ENCODE assay signal across 1 cellular context in genomic region chr21:43782741-43783700, GRCh38.
A peak's percentile ranks its signal among the peaks of the same experiment; 100 is the strongest.
TF ChIP-seq lines count a peak whose summit lies in the region.

No MANE protein-coding gene starts in this region.

TF ChIP-seq in HepG2, 621 proteins besides CTCF, POLR2A, EP300 and RAD21 (continued from another document and continues in another):
- TF ChIP-seq, protein P1, sequence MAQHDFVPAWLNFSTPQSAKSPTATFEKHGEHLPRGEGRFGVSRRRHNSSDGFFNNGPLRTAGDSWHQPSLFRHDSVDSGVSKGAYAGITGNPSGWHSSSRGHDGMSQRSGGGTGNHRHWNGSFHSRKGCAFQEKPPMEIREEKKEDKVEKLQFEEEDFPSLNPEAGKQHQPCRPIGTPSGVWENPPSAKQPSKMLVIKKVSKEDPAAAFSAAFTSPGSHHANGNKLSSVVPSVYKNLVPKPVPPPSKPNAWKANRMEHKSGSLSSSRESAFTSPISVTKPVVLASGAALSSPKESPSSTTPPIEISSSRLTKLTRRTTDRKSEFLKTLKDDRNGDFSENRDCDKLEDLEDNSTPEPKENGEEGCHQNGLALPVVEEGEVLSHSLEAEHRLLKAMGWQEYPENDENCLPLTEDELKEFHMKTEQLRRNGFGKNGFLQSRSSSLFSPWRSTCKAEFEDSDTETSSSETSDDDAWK (CRISPR knock-in tag; IDR thresholded peaks at IDR 0.05): no peak
- TF ChIP-seq ZBTB49 (CRISPR knock-in tag; IDR thresholded peaks at IDR 0.05; ENCODE audit: borderline replicate concordance): no peak; the same call in 1 of the 2 replicates
- TF ChIP-seq TBP (CRISPR knock-in tag; IDR thresholded peaks at IDR 0.05): no peak
- TF ChIP-seq, protein P2, sequence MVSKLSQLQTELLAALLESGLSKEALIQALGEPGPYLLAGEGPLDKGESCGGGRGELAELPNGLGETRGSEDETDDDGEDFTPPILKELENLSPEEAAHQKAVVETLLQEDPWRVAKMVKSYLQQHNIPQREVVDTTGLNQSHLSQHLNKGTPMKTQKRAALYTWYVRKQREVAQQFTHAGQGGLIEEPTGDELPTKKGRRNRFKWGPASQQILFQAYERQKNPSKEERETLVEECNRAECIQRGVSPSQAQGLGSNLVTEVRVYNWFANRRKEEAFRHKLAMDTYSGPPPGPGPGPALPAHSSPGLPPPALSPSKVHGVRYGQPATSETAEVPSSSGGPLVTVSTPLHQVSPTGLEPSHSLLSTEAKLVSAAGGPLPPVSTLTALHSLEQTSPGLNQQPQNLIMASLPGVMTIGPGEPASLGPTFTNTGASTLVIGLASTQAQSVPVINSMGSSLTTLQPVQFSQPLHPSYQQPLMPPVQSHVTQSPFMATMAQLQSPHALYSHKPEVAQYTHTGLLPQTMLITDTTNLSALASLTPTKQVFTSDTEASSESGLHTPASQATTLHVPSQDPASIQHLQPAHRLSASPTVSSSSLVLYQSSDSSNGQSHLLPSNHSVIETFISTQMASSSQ (IDR thresholded peaks at IDR 0.05; ENCODE audit: low read depth): no peak; the same call in 1 of the 2 replicates
- TF ChIP-seq, protein P2 (CRISPR knock-in tag; IDR thresholded peaks at IDR 0.05; ENCODE audit: borderline replicate concordance): peak; percentile 72; the same call in 1 of the 2 replicates
- TF ChIP-seq RARG (CRISPR knock-in tag; IDR thresholded peaks at IDR 0.05; ENCODE audit: low read depth): no peak
- TF ChIP-seq HOMEZ (CRISPR knock-in tag; IDR thresholded peaks at IDR 0.05; ENCODE audit: low read depth): 0 out of 2 replicates have a peak, but pooled peaks have one; percentile 35
- TF ChIP-seq, protein P3, sequence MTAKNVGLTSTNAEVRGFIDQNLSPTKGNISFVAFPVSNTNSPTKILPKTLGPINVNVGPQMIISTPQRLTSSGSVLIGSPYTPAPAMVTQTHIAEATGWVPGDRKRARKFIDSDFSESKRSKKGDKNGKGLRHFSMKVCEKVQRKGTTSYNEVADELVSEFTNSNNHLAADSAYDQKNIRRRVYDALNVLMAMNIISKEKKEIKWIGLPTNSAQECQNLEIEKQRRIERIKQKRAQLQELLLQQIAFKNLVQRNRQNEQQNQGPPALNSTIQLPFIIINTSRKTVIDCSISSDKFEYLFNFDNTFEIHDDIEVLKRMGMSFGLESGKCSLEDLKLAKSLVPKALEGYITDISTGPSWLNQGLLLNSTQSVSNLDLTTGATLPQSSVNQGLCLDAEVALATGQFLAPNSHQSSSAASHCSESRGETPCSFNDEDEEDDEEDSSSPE (CRISPR knock-in tag; IDR thresholded peaks at IDR 0.05): peak; percentile 82
- no peak for TF ChIP-seq ZNF784 (CRISPR knock-in tag; IDR thresholded peaks at IDR 0.05; ENCODE audit: borderline replicate concordance)
- TF ChIP-seq, protein P4, sequence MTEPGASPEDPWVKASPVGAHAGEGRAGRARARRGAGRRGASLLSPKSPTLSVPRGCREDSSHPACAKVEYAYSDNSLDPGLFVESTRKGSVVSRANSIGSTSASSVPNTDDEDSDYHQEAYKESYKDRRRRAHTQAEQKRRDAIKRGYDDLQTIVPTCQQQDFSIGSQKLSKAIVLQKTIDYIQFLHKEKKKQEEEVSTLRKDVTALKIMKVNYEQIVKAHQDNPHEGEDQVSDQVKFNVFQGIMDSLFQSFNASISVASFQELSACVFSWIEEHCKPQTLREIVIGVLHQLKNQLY (CRISPR knock-in tag; IDR thresholded peaks at IDR 0.05): peak; percentile 95
- peak; percentile 39; the same call in 1 of the 2 replicates for TF ChIP-seq MXD4 (CRISPR knock-in tag; IDR thresholded peaks at IDR 0.05)
- TF ChIP-seq, protein P5, sequence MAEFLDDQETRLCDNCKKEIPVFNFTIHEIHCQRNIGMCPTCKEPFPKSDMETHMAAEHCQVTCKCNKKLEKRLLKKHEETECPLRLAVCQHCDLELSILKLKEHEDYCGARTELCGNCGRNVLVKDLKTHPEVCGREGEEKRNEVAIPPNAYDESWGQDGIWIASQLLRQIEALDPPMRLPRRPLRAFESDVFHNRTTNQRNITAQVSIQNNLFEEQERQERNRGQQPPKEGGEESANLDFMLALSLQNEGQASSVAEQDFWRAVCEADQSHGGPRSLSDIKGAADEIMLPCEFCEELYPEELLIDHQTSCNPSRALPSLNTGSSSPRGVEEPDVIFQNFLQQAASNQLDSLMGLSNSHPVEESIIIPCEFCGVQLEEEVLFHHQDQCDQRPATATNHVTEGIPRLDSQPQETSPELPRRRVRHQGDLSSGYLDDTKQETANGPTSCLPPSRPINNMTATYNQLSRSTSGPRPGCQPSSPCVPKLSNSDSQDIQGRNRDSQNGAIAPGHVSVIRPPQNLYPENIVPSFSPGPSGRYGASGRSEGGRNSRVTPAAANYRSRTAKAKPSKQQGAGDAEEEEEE (CRISPR knock-in tag; IDR thresholded peaks at IDR 0.05; ENCODE audit: borderline replicate concordance): no peak
- no peak for TF ChIP-seq ZFAT (CRISPR knock-in tag; conservative IDR thresholded peaks at IDR 0.05)
- no peak; the same call in 1 of the 2 replicates for TF ChIP-seq NR2F2 (IDR thresholded peaks at IDR 0.05; ENCODE audit: borderline replicate concordance, low read depth)
- no peak for TF ChIP-seq ZFYVE20 (CRISPR knock-in tag; IDR thresholded peaks at IDR 0.05; ENCODE audit: borderline replicate concordance, low read depth)
- TF ChIP-seq, protein P6, sequence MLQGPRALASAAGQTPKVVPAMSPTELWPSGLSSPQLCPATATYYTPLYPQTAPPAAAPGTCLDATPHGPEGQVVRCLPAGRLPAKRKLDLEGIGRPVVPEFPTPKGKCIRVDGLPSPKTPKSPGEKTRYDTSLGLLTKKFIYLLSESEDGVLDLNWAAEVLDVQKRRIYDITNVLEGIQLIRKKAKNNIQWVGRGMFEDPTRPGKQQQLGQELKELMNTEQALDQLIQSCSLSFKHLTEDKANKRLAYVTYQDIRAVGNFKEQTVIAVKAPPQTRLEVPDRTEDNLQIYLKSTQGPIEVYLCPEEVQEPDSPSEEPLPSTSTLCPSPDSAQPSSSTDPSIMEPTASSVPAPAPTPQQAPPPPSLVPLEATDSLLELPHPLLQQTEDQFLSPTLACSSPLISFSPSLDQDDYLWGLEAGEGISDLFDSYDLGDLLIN (CRISPR knock-in tag; IDR thresholded peaks at IDR 0.05; ENCODE audit: borderline replicate concordance): no peak
- TF ChIP-seq PRMT3 (CRISPR knock-in tag; IDR thresholded peaks at IDR 0.05; ENCODE audit: borderline replicate concordance, low read depth): no peak
- no peak for TF ChIP-seq SP2 (CRISPR knock-in tag; IDR thresholded peaks at IDR 0.05)
- peak; percentile 44; the same call in 1 of the 2 replicates for TF ChIP-seq NR2C2 (CRISPR knock-in tag; IDR thresholded peaks at IDR 0.05; ENCODE audit: borderline replicate concordance)
- TF ChIP-seq ZKSCAN1 (IDR thresholded peaks at IDR 0.05; ENCODE audit: low read length): peak; percentile 77; the same call in 1 of the 2 replicates
- TF ChIP-seq RFXANK (CRISPR knock-in tag; IDR thresholded peaks at IDR 0.05): no peak
- TF ChIP-seq ZBTB2 (CRISPR knock-in tag; IDR thresholded peaks at IDR 0.05; ENCODE audit: low read depth): no peak
- TF ChIP-seq ZNF564 (CRISPR knock-in tag; IDR thresholded peaks at IDR 0.05): peak; percentile 74; the same call in 1 of the 2 replicates
- TF ChIP-seq, protein P7, sequence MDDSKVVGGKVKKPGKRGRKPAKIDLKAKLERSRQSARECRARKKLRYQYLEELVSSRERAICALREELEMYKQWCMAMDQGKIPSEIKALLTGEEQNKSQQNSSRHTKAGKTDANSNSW (CRISPR knock-in tag; IDR thresholded peaks at IDR 0.05; ENCODE audit: borderline replicate concordance): no peak
- TF ChIP-seq ONECUT2 (CRISPR knock-in tag; IDR thresholded peaks at IDR 0.05): no peak
- peak; percentile 42; the same call in 1 of the 2 replicates for TF ChIP-seq NCOA1 (CRISPR knock-in tag; IDR thresholded peaks at IDR 0.05)
- TF ChIP-seq, protein P8, sequence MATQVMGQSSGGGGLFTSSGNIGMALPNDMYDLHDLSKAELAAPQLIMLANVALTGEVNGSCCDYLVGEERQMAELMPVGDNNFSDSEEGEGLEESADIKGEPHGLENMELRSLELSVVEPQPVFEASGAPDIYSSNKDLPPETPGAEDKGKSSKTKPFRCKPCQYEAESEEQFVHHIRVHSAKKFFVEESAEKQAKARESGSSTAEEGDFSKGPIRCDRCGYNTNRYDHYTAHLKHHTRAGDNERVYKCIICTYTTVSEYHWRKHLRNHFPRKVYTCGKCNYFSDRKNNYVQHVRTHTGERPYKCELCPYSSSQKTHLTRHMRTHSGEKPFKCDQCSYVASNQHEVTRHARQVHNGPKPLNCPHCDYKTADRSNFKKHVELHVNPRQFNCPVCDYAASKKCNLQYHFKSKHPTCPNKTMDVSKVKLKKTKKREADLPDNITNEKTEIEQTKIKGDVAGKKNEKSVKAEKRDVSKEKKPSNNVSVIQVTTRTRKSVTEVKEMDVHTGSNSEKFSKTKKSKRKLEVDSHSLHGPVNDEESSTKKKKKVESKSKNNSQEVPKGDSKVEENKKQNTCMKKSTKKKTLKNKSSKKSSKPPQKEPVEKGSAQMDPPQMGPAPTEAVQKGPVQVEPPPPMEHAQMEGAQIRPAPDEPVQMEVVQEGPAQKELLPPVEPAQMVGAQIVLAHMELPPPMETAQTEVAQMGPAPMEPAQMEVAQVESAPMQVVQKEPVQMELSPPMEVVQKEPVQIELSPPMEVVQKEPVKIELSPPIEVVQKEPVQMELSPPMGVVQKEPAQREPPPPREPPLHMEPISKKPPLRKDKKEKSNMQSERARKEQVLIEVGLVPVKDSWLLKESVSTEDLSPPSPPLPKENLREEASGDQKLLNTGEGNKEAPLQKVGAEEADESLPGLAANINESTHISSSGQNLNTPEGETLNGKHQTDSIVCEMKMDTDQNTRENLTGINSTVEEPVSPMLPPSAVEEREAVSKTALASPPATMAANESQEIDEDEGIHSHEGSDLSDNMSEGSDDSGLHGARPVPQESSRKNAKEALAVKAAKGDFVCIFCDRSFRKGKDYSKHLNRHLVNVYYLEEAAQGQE (IDR thresholded peaks at IDR 0.05; ENCODE audit: borderline replicate concordance in 1 of 2, low read depth in 1 of 2, low read length in 2 of 2): 0 out of 4 replicates have a peak, but pooled peaks of 1 of the 2 experiments have one; percentile 3
- peak; percentile 65; the same call in 1 of the 2 replicates for TF ChIP-seq KDM4B (CRISPR knock-in tag; IDR thresholded peaks at IDR 0.05)
- no peak for TF ChIP-seq ZNF713 (CRISPR knock-in tag; IDR thresholded peaks at IDR 0.05)
- peak; percentile 62; the same call in 1 of the 2 replicates for TF ChIP-seq GATA4 (IDR thresholded peaks at IDR 0.05; ENCODE audit: borderline replicate concordance, low read depth)
- no peak for TF ChIP-seq E2F1 (CRISPR knock-in tag; IDR thresholded peaks at IDR 0.05)
